Comparison of ENCODE assay signal across 8 cellular contexts in the genomic region with DNA sequence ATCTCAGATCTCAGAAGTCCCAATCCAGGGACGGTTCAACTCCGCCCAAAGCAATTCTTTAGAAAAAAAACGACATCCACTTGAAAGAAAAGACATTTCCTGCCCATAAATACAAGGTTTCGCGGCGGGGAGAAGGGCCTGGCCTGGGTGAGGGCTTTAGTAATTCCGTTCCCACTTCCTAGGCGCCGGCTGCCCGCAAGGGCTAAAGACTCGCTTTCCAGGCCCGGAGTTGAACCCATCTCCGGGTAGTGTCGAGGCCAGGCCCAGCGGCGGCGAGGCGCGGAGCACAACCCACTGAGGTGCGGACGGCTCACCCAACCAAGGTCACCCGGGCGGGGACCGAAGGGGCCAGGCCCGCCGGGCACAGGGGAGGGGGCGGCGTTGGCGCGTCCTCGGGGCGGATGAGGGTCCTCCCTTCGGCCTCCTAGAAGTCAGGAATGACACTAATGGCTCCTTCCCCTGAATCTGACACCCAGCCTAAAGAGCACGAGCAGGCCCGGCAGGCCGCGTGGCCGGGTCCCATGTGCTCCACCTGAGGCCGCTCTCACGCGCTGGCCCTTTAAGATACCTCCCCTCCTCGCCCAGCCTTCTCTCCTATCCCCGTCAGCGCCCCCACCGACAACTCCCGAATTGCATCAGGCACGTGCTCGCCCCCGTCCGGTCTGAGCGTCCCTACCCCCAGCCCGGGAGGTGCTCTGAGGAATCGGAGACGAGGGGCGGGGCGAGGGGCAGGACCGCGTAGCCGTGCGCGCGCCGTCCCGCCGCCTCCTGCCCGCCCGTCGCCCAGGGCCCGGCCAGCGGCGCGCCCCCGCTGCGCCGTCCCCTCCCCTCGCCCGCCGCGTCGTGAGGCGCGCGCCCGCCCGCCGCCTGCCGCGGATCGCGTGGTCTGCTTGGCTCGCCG. TPM values are rescaled to one million over a fixed set of nuclear protein-coding genes. Genes with fewer than 3 reads are reported as not detected.
DNase-seq lines count a peak whose midpoint lies in the region; ATAC-seq and TF ChIP-seq lines count a peak whose summit lies in the region.

No MANE protein-coding gene starts in this region.

- H3K9me2 ChIP-seq in hepatocyte (replicated peaks; ENCODE audit: insufficient read depth): no peaks in the 10 kb centered on the region

- WGBS in hepatocyte (ENCODE audit: low lambda C conversion rate, missing lambda C conversion rate): 5% methylated on average over 42 of the region's 92 CpGs

- peak; percentile 66 for TF ChIP-seq CTCF in 22Rv1 (IDR thresholded peaks at IDR 0.05)
- TF ChIP-seq CTCF in hepatocyte (IDR thresholded peaks at IDR 0.05; ENCODE audit: poor library complexity): peak; percentile 47

- ATAC-seq in GM18511 (IDR thresholded peaks at IDR 0.05; ENCODE audit: unreplicated experiment) (peak; percentile 91), HG03025 (IDR thresholded peaks at IDR 0.05; ENCODE audit: low FRiP score, unreplicated experiment) (peak; percentile 85)

- peaks cover 42% of the 10 kb centered on the region for H3K79me2 ChIP-seq in hepatocyte

- H3K27me3 ChIP-seq in hepatocyte: no peaks in the 10 kb centered on the region

- no peaks in the 10 kb centered on the region for H3K36me3 ChIP-seq in hepatocyte (replicated peaks; ENCODE audit: insufficient read depth, low read depth)

- H3K4me2 ChIP-seq in hepatocyte: peak overlapping the region; percentile 86

- DNase-seq in NCI-H2029 (lab: John Stamatoyannopoulos, UW) (peak; percentile 98), T-helper 9 cell (peak; percentile 99), astrocyte of the hippocampus (ENCODE audit: low read depth, low spot score) (peak; percentile 100), hepatocyte (ENCODE audit: low spot score) (peak; percentile 100), renal cortical epithelial cell (ENCODE audit: low read depth) (peak; percentile 91)

- H3K27ac ChIP-seq in 22Rv1: peak overlapping the region; percentile 85
- peak overlapping the region; percentile 98 for H3K27ac ChIP-seq in hepatocyte

- H3K4me3 ChIP-seq in hepatocyte: peak overlapping the region; percentile 75

- peaks cover 25% of the 10 kb centered on the region for H4K20me1 ChIP-seq in hepatocyte (ENCODE audit: insufficient read depth, poor library complexity, severe bottlenecking)

- peak overlapping the region; percentile 75 for H2AFZ ChIP-seq in hepatocyte

- H3K4me1 ChIP-seq in hepatocyte (ENCODE audit: insufficient read depth): peaks cover 33% of the 10 kb centered on the region

- H3K9me3 ChIP-seq in hepatocyte (ENCODE audit: low read depth): no peaks in the 10 kb centered on the region

RNA-seq across cellular contexts. Expression of gene LARP1, which starts 0.5 kb away (rescaled TPM):
- 68.4 and 75.0 TPM in 2 replicates for total RNA-seq in hepatocyte
- 62.9 and 64.7 TPM in 2 replicates for polyA plus RNA-seq in hepatocyte
- 33.2 and 96.5 TPM in 2 replicates for total RNA-seq in renal cortical epithelial cell

Comparison
In these comparisons a context has a peak if more than half of its experiments do, and no peak if none do; other contexts are left out.
1. Peak in every context shown above with its lines: DNase-seq, ATAC-seq, H3K4me3 ChIP-seq and H3K27ac ChIP-seq.